Comparison of ENCODE assay signal across 9 cellular contexts in the genomic region with DNA sequence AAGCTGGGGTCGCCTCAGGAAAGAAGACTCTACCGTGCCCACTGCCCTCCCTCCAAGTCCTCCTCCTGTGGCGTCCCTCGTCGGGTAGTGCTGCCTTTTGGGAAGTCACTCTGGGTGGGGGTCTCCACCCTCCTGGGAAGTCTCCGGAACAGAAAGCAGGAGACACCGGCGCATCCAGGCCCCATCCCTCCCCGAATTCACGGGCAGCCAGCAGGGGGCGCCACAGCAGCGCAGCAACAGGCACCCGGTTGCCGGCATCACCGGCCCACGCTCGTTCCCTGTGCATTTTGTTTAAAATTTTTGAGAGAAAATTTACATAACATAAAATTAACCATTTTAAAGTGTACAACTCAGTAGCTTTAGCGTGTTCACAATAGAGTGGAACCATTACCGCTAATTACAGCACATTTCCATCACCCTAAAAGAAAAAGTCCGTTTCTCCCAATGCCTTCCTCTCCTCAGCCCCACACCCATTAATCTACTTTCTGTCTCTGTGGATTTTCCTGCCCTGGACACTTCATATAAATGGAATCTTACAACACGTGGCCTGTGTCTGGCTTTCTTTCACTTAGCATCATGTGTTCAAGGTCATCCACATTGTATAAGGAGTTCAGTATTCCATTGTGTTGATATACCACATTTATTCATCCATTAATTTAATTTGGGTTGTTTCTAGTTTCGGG.
A peak's percentile ranks its signal among the peaks of the same experiment; 100 is the strongest.
DNase-seq lines count a peak whose midpoint lies in the region; ATAC-seq and TF ChIP-seq lines count a peak whose summit lies in the region.
"Had no signal": no experiment of that assay in that cellular context is flagged by ENCODE, and none has a peak within 500 bp of the region (broad histone marks: within the 10 kb centered on the region; RNA-seq: fewer than 3 reads in every experiment).

No MANE protein-coding gene starts in this region.

- ATAC-seq in GM19463 (IDR thresholded peaks at IDR 0.05; ENCODE audit: unreplicated experiment) (no peak), HG03039 (IDR thresholded peaks at IDR 0.05; ENCODE audit: unreplicated experiment) (no peak)

- TF ChIP-seq CTCF in GM12874 (IDR thresholded peaks at IDR 0.05; ENCODE audit: insufficient read depth, low read depth, low read length): peak; percentile 95

- DNase-seq in NCI-H774 (lab: John Stamatoyannopoulos, UW): peak; percentile 11
- peak; percentile 22 for DNase-seq in amniotic stem cell (lab: John Stamatoyannopoulos, UW)
- peak in 39 of 51 donors; percentile 2 to 79 (median 36) for DNase-seq in hypothalamus (lab: John Stamatoyannopoulos, UW)
- DNase-seq in stimulated activated CD4-positive, alpha-beta T cell treated with anti-CD3 and anti-CD28 coated beads, Interleukin-15, amount 100 ng/mL, for 24 hours: peak; percentile 76
- DNase-seq in DMS 273 treated with DMSO at 0.1 percent for 48 hours (lab: John Stamatoyannopoulos, UW): no peak
- DNase-seq: activated B cell treated with CpG ODN at 0.5 μM for 24 hours had no signal
